Comparison of ENCODE assay signal across 20 cellular contexts in genomic region chr20:17107127-17107526, GRCh38.
DNase-seq lines count a peak whose midpoint lies in the region; ATAC-seq, FAIRE-seq and TF ChIP-seq lines count a peak whose summit lies in the region.
"Had no signal": no experiment of that assay in that cellular context is flagged by ENCODE, and none has a peak within 500 bp of the region (broad histone marks: within the 10 kb centered on the region; RNA-seq: fewer than 3 reads in every experiment).

No MANE protein-coding gene starts in this region.

- FAIRE-seq in H1 (lab: Jason Lieb, UNC) = no peak
- FAIRE-seq: A549, D721Med, G401.6, GM12891, GM19239 had no signal

- H3K9me3 ChIP-seq in BLaER1 (no peaks in the 10 kb centered on the region), H1 (ENCODE audit: insufficient read depth in 2 of 2, low read depth in 1 of 2, low read length in 1 of 2) (no peaks in the 10 kb centered on the region), neural progenitor cell (ENCODE audit: low read depth) (no peaks in the 10 kb centered on the region)
- H3K9me3 ChIP-seq: A549, Caco-2 had no signal

- no peak for TF ChIP-seq CTCF in H1 (IDR thresholded peaks at IDR 0.05; ENCODE audit: control extremely low read depth in 1 of 3, insufficient read depth in 1 of 3, low read depth in 1 of 3, low read length in 3 of 3)
- TF ChIP-seq CTCF in neural progenitor cell (IDR thresholded peaks at IDR 0.05) = no peak

- no peak overlapping the region for H3K4me3 Mint-ChIP-seq in neural progenitor cell
- H3K4me3 Mint-ChIP-seq: B cell; CD4-positive, alpha-beta T cell; CD8-positive, alpha-beta T cell had no signal

- no peak overlapping the region for H2BK20ac ChIP-seq in H1 (ENCODE audit: low read length)

- H2BK120ac ChIP-seq in H1 (replicated peaks; ENCODE audit: low read depth, low read length) = no peak overlapping the region

- H3K4me2 ChIP-seq in BLaER1 (peak overlapping the region; percentile 69; the same call in 1 of the 2 replicates), H1 (ENCODE audit: insufficient read depth in 1 of 2, low read depth in 2 of 2, low read length in 2 of 2) (no peak overlapping the region), neural progenitor cell (no peak overlapping the region)
- H3K4me2 ChIP-seq: A549 had no signal

- H3K36me3 ChIP-seq in BLaER1 = no peaks in the 10 kb centered on the region
- H3K36me3 ChIP-seq in H1 (ENCODE audit: control insufficient read depth in 2 of 4, insufficient read depth in 4 of 4, low read length in 3 of 4) = no peaks in the 10 kb centered on the region
- no peaks in the 10 kb centered on the region for H3K36me3 ChIP-seq in neural progenitor cell

- peaks cover 4% of the 10 kb centered on the region for H3K9me3 Mint-ChIP-seq in neural progenitor cell

- no peak overlapping the region for H2BK15ac ChIP-seq in H1 (ENCODE audit: low read length)

- POLR2A ChIA-PET in H1 (lab: Charles Lee; ENCODE audit: partially characterized antibody) = interaction anchor here (0.5 kb wide), 1 partner anchor 15 kb away, joined by 3 read pairs; no protein-coding TSS in a partner anchor

- H2BK5ac ChIP-seq in H1 (ENCODE audit: low read depth, low read length) = no peak overlapping the region

- no peak overlapping the region for H3K4ac ChIP-seq in H1 (replicated peaks; ENCODE audit: insufficient read length, low read depth, low read length)

- CTCF ChIA-PET in H1 (lab: Charles Lee; ENCODE audit: partially characterized antibody) = interaction anchor here (1.2 kb wide), 1 partner anchor 22 kb away, joined by 4 read pairs; no protein-coding TSS in a partner anchor

- no peak overlapping the region for H3K27ac ChIP-seq in BLaER1
- no peak overlapping the region for H3K27ac ChIP-seq in H1 (ENCODE audit: low read depth, low read length)
- H3K27ac ChIP-seq in neural progenitor cell = no peak overlapping the region
- H3K27ac ChIP-seq: 22Rv1, A549, C4-2B had no signal

- no peak overlapping the region for H4K91ac ChIP-seq in H1 (replicated peaks; ENCODE audit: insufficient read length, low read length)

- H3K27me3 Mint-ChIP-seq in neural progenitor cell (ENCODE audit: insufficient read depth, low read depth) = peaks cover 3% of the 10 kb centered on the region
- H3K27me3 Mint-ChIP-seq: B cell; CD4-positive, alpha-beta T cell had no signal

- no peak overlapping the region for H3K9ac ChIP-seq in BLaER1
- no peak overlapping the region for H3K9ac ChIP-seq in H1 (replicated peaks in 1 of 4; ENCODE audit: extremely low read depth in 1 of 4, low read depth in 3 of 4, low read length in 3 of 4)
- H3K9ac ChIP-seq in neural progenitor cell = no peak overlapping the region

- no peak overlapping the region for H4K5ac ChIP-seq in H1 (ENCODE audit: insufficient read length, low read depth, low read length)

- H3K27me3 ChIP-seq in BLaER1 (no peaks in the 10 kb centered on the region), H1 (replicated peaks in 1 of 4; ENCODE audit: control insufficient read depth in 3 of 4, extremely low read depth in 1 of 4, insufficient read depth in 3 of 4, low read length in 3 of 4) (no peaks in the 10 kb centered on the region), neural progenitor cell (no peaks in the 10 kb centered on the region)

- ATAC-seq in GM19397 (IDR thresholded peaks at IDR 0.05; ENCODE audit: unreplicated experiment) = no peak
- ATAC-seq in HG02970 (IDR thresholded peaks at IDR 0.05; ENCODE audit: low FRiP score, unreplicated experiment) = no peak
- ATAC-seq: A549; CD8-positive, alpha-beta T cell had no signal

- no peak for TF ChIP-seq EP300 in H1 (IDR thresholded peaks at IDR 0.05; ENCODE audit: borderline replicate concordance in 1 of 2, low read depth in 2 of 2, low read length in 2 of 2)

- no peak for TF ChIP-seq POLR2A in H1 (IDR thresholded peaks at IDR 0.05; ENCODE audit: control extremely low read depth in 1 of 2, low read depth in 2 of 2, low read length in 2 of 2)

- no peaks in the 10 kb centered on the region for H3K79me1 ChIP-seq in H1 (ENCODE audit: low read depth, low read length)

- no peak overlapping the region for H2AK5ac ChIP-seq in H1 (ENCODE audit: low read depth, low read length)

- H3K79me2 ChIP-seq in H1 (ENCODE audit: control insufficient read depth in 1 of 2, insufficient read depth in 2 of 2, low read length in 2 of 2) = no peaks in the 10 kb centered on the region
- no peaks in the 10 kb centered on the region for H3K79me2 ChIP-seq in neural progenitor cell (ENCODE audit: low read depth)

- no peak overlapping the region for H3K18ac ChIP-seq in H1 (ENCODE audit: extremely low read depth, low read length)

- 94% methylated on average over 6 of the region's 6 CpGs; no CpG with 5 or more reads in 1 of the 2 experiments for WGBS in H1 (ENCODE audit: extremely low coverage in 1 of 2, insufficient coverage in 1 of 2, insufficient read length in 1 of 2, insufficient replicate concordance in 2 of 2, low coverage in 1 of 2, low lambda C conversion rate in 2 of 2, missing lambda C conversion rate in 1 of 2), 2 experiments

- no peak overlapping the region for H3K27ac Mint-ChIP-seq in neural progenitor cell
- H3K27ac Mint-ChIP-seq: B cell; CD4-positive, alpha-beta T cell; CD8-positive, alpha-beta T cell had no signal

- H2AFZ ChIP-seq in H1 (ENCODE audit: low read length) (0 out of 2 replicates have a peak overlapping the region, but pooled peaks have one; percentile 0), neural progenitor cell (replicated peaks) (peak overlapping the region; percentile 42)

- no peaks in the 10 kb centered on the region for H3K23me2 ChIP-seq in H1 (ENCODE audit: low read depth, low read length)

- H3K4me3 ChIP-seq in BLaER1 = no peak overlapping the region
- no peak overlapping the region for H3K4me3 ChIP-seq in H1 (ENCODE audit: extremely low read depth in 1 of 4, insufficient read depth in 2 of 4, low read depth in 3 of 4, low read length in 4 of 4)
- no peak overlapping the region for H3K4me3 ChIP-seq in neural progenitor cell
- H3K4me3 ChIP-seq: A549 had no signal

- H3K4me1 Mint-ChIP-seq in neural progenitor cell = no peaks in the 10 kb centered on the region
- H3K4me1 Mint-ChIP-seq: B cell had no signal

- H4K8ac ChIP-seq in H1 (ENCODE audit: extremely low read depth, insufficient read depth, low read length) = no peak overlapping the region

- no peaks in the 10 kb centered on the region for H4K20me1 ChIP-seq in BLaER1
- H4K20me1 ChIP-seq in H1 (replicated peaks in 1 of 2; ENCODE audit: control insufficient read depth in 1 of 2, insufficient read depth in 2 of 2, low read length in 2 of 2) = no peaks in the 10 kb centered on the region
- H4K20me1 ChIP-seq in neural progenitor cell (ENCODE audit: low read depth) = no peaks in the 10 kb centered on the region

- H3K36me3 Mint-ChIP-seq in neural progenitor cell = no peaks in the 10 kb centered on the region
- H3K36me3 Mint-ChIP-seq: CD8-positive, alpha-beta T cell had no signal

- no peaks in the 10 kb centered on the region for H3F3A ChIP-seq in neural progenitor cell (ENCODE audit: low read depth)

- no peak overlapping the region for H3K14ac ChIP-seq in H1 (ENCODE audit: insufficient read length)

- peaks cover 17% of the 10 kb centered on the region for H3K4me1 ChIP-seq in BLaER1
- no peaks in the 10 kb centered on the region for H3K4me1 ChIP-seq in H1 (replicated peaks in 1 of 4; ENCODE audit: control insufficient read depth in 3 of 4, insufficient read depth in 4 of 4, low read length in 3 of 4)
- no peaks in the 10 kb centered on the region for H3K4me1 ChIP-seq in neural progenitor cell
- H3K4me1 ChIP-seq: A549, Caco-2 had no signal

- no peak overlapping the region for H2BK12ac ChIP-seq in H1 (ENCODE audit: low read depth, low read length)

- H3K56ac ChIP-seq in H1 (replicated peaks; ENCODE audit: insufficient read length, low read depth, low read length) = no peak overlapping the region

- no peak overlapping the region for H3K23ac ChIP-seq in H1 (ENCODE audit: insufficient read length)

- DNase-seq in H1 (ENCODE audit: low read depth in 1 of 2, low spot score in 2 of 2) (no peak), neural progenitor cell (ENCODE audit: low spot score) (no peak)
- DNase-seq: AML-193; Caco-2; Calu3; CD4-positive, alpha-beta T cell; CD8-positive, alpha-beta T cell; DMS79 treated with DMSO at 0.1 percent for 48 hours; GF-D8 had no signal

- TF ChIP-seq RAD21 in H1 (IDR thresholded peaks at IDR 0.05 in 1 of 2, conservative IDR thresholded peaks at IDR 0.05 in 1 of 2; ENCODE audit: low read depth in 2 of 2, low read length in 2 of 2) = no peak

TF ChIP-seq in H1, 55 proteins besides CTCF, POLR2A, EP300 and RAD21:
- TF ChIP-seq MAFK (IDR thresholded peaks at IDR 0.05; ENCODE audit: low read depth, low read length) = no peak
